Comparison of ENCODE assay signal across 7 cellular contexts in the genomic region with DNA sequence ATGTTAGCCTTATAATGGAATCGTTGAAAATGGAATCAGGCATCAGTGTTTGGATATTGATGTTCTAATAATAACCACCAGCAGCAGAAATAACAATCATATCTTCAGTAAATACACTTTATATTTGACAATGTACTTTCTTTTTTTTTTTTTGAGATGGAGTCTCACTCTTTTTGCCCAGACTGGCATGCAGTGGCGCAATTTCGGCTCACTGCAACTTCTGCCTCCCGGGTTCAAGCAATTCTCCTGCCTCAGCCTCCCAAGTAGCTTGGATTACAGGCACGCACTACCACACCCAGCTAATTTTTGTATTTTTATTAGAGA. TPM values are rescaled to one million over a fixed set of nuclear protein-coding genes. Genes with fewer than 3 reads are reported as not detected.
DNase-seq lines count a peak whose midpoint lies in the region; ATAC-seq, FAIRE-seq and TF ChIP-seq lines count a peak whose summit lies in the region.
"Not testable (repeated sequence)": the region's sequence is repeated elsewhere in the genome, so short reads cannot be mapped to it uniquely, and the experiment has no call there.

No MANE protein-coding gene starts in this region.

- H3K4me1 Mint-ChIP-seq in T-helper 2 cell treated with Interferon-gamma antibody and Interleukin-4, amounts not matched to agents 5 μg/mL and 100 μg/mL, for 36 hours (ENCODE audit: low read depth) = peaks cover 13% of the 10 kb centered on the region
- H3K4me1 Mint-ChIP-seq in activated T-helper 2 cell treated with anti-CD3 and anti-CD28 coated beads, Interferon-gamma antibody, Interleukin-2, Interleukin-4, amounts not matched to agents 10 μg/mL and 5 μg/mL and 100 μg/mL, durations not matched to agents 14 hours and 24 hours and 36 hours (ENCODE audit: low read depth) = peaks cover 23% of the 10 kb centered on the region
- peaks cover 5 to 23% of the 10 kb centered on the region in 2 donors for H3K4me1 Mint-ChIP-seq in natural killer cell
- H3K4me1 Mint-ChIP-seq in stimulated activated memory B cell treated with anti-CD40 and anti-IgM and Interleukin-4, amounts not matched to agents 10 μg/mL and 1 μg/mL and 100 μg/mL, for 72 hours = peaks cover 18% of the 10 kb centered on the region

- H3K4me3 Mint-ChIP-seq in T-helper 2 cell treated with Interferon-gamma antibody and Interleukin-4, amounts not matched to agents 5 μg/mL and 100 μg/mL, for 36 hours = peak overlapping the region; percentile 88
- H3K4me3 Mint-ChIP-seq in activated T-helper 2 cell treated with anti-CD3 and anti-CD28 coated beads, Interferon-gamma antibody, Interleukin-2, Interleukin-4, amounts not matched to agents 10 μg/mL and 5 μg/mL and 100 μg/mL, durations not matched to agents 14 hours and 24 hours and 36 hours (ENCODE audit: low read depth) = peak overlapping the region; percentile 79
- H3K4me3 Mint-ChIP-seq in natural killer cell = peak overlapping the region; percentile 93
- H3K4me3 Mint-ChIP-seq in stimulated activated memory B cell treated with anti-CD40 and anti-IgM and Interleukin-4, amounts not matched to agents 10 μg/mL and 1 μg/mL and 100 μg/mL, for 72 hours = peak overlapping the region; percentile 36

- peak; percentile 28 for FAIRE-seq in GM19239 (lab: Jason Lieb, UNC)

- WGBS in right cardiac atrium = 79% methylated on average over 5 of the region's 5 CpGs

- not testable (repeated sequence) for H3K9me3 ChIP-seq in right cardiac atrium (ENCODE audit: control insufficient read depth, low read length)

- DNase-seq in GM19239 (ENCODE audit: insufficient read length, low spot score); T-helper 2 cell treated with Interferon-gamma antibody and Interleukin-4, amounts not matched to agents 5 μg/mL and 100 μg/mL, for 36 hours (ENCODE audit: low spot score); activated T-helper 2 cell treated with anti-CD3 and anti-CD28 coated beads, Interferon-gamma antibody, Interleukin-2, Interleukin-4, amounts not matched to agents 10 μg/mL and 5 μg/mL and 100 μg/mL, durations not matched to agents 14 hours and 24 hours and 36 hours (ENCODE audit: low spot score); coronary artery (ENCODE audit: low spot score); right cardiac atrium; natural killer cell: not testable (repeated sequence)

- not testable (repeated sequence) for TF ChIP-seq CTCF in coronary artery (IDR thresholded peaks at IDR 0.05); natural killer cell (IDR thresholded peaks at IDR 0.05)

- not testable (repeated sequence) for H3K4me1 ChIP-seq in right cardiac atrium (ENCODE audit: control insufficient read depth, insufficient read depth, low read length)

- H3K27me3 Mint-ChIP-seq in T-helper 2 cell treated with Interferon-gamma antibody and Interleukin-4, amounts not matched to agents 5 μg/mL and 100 μg/mL, for 36 hours (ENCODE audit: low read depth); activated T-helper 2 cell treated with anti-CD3 and anti-CD28 coated beads, Interferon-gamma antibody, Interleukin-2, Interleukin-4, amounts not matched to agents 10 μg/mL and 5 μg/mL and 100 μg/mL, durations not matched to agents 14 hours and 24 hours and 36 hours (ENCODE audit: low read depth); natural killer cell (ENCODE audit: low read depth in 2 of 2); stimulated activated memory B cell treated with anti-CD40 and anti-IgM and Interleukin-4, amounts not matched to agents 10 μg/mL and 1 μg/mL and 100 μg/mL, for 72 hours: not testable (repeated sequence)

- intact Hi-C loops in activated T-helper 2 cell treated with anti-CD3 and anti-CD28 coated beads, Interferon-gamma antibody, Interleukin-2, Interleukin-4, amounts not matched to agents 10 μg/mL and 5 μg/mL and 100 μg/mL, durations not matched to agents 14 hours and 24 hours and 36 hours (cut with micrococcal nuclease); right cardiac atrium (cut with DNase I); natural killer cell (cut with micrococcal nuclease): not testable (repeated sequence)

- peaks cover 54% of the 10 kb centered on the region for H3K36me3 Mint-ChIP-seq in T-helper 2 cell treated with Interferon-gamma antibody and Interleukin-4, amounts not matched to agents 5 μg/mL and 100 μg/mL, for 36 hours (ENCODE audit: low read depth)
- peaks cover 55% of the 10 kb centered on the region for H3K36me3 Mint-ChIP-seq in activated T-helper 2 cell treated with anti-CD3 and anti-CD28 coated beads, Interferon-gamma antibody, Interleukin-2, Interleukin-4, amounts not matched to agents 10 μg/mL and 5 μg/mL and 100 μg/mL, durations not matched to agents 14 hours and 24 hours and 36 hours (ENCODE audit: low read depth)
- H3K36me3 Mint-ChIP-seq in natural killer cell = not testable (repeated sequence)
- peaks cover 47% of the 10 kb centered on the region for H3K36me3 Mint-ChIP-seq in stimulated activated memory B cell treated with anti-CD40 and anti-IgM and Interleukin-4, amounts not matched to agents 10 μg/mL and 1 μg/mL and 100 μg/mL, for 72 hours

- H3K4me3 ChIP-seq in coronary artery (peak overlapping the region; percentile 54), right cardiac atrium (ENCODE audit: low read length) (peak overlapping the region; percentile 41)

- H3K27ac ChIP-seq in coronary artery (peak overlapping the region; percentile 56 to 64), right cardiac atrium (ENCODE audit: low read length) (peak overlapping the region; percentile 74)

- peak overlapping the region; percentile 96 for H3K27ac Mint-ChIP-seq in T-helper 2 cell treated with Interferon-gamma antibody and Interleukin-4, amounts not matched to agents 5 μg/mL and 100 μg/mL, for 36 hours
- H3K27ac Mint-ChIP-seq in activated T-helper 2 cell treated with anti-CD3 and anti-CD28 coated beads, Interferon-gamma antibody, Interleukin-2, Interleukin-4, amounts not matched to agents 10 μg/mL and 5 μg/mL and 100 μg/mL, durations not matched to agents 14 hours and 24 hours and 36 hours = peak overlapping the region; percentile 89
- H3K27ac Mint-ChIP-seq in natural killer cell = peak overlapping the region; percentile 92
- H3K27ac Mint-ChIP-seq in stimulated activated memory B cell treated with anti-CD40 and anti-IgM and Interleukin-4, amounts not matched to agents 10 μg/mL and 1 μg/mL and 100 μg/mL, for 72 hours = peak overlapping the region; percentile 50

- not testable (repeated sequence) for ATAC-seq in right cardiac atrium; natural killer cell; stimulated activated memory B cell treated with anti-CD40 and anti-IgM and Interleukin-4, amounts not matched to agents 10 μg/mL and 1 μg/mL and 100 μg/mL, for 72 hours

- not testable (repeated sequence) for H3K27me3 ChIP-seq in right cardiac atrium (ENCODE audit: control insufficient read depth, insufficient read depth)

- not testable (repeated sequence) for H3K9me3 Mint-ChIP-seq in T-helper 2 cell treated with Interferon-gamma antibody and Interleukin-4, amounts not matched to agents 5 μg/mL and 100 μg/mL, for 36 hours; activated T-helper 2 cell treated with anti-CD3 and anti-CD28 coated beads, Interferon-gamma antibody, Interleukin-2, Interleukin-4, amounts not matched to agents 10 μg/mL and 5 μg/mL and 100 μg/mL, durations not matched to agents 14 hours and 24 hours and 36 hours; natural killer cell; stimulated activated memory B cell treated with anti-CD40 and anti-IgM and Interleukin-4, amounts not matched to agents 10 μg/mL and 1 μg/mL and 100 μg/mL, for 72 hours

RNA-seq across cellular contexts. Expression of a gene that starts 10.2 kb away (rescaled TPM):
- 51.8 and 55.6 TPM in 2 replicates for total RNA-seq in activated T-helper 2 cell treated with anti-CD3 and anti-CD28 coated beads, Interferon-gamma antibody, Interleukin-2, Interleukin-4, amounts not matched to agents 10 μg/mL and 5 μg/mL and 100 μg/mL, durations not matched to agents 14 hours and 24 hours and 36 hours
- total RNA-seq in right cardiac atrium (10 to 100 TPM; 32.5 to 46.9 (median 37.9) TPM), natural killer cell (100 to 1,000 TPM in 1 of 3 donors, 10 to 100 TPM in 2; 85.0 to 111 (median 94.7) TPM)
- polyA plus RNA-seq in right cardiac atrium = 24.3 TPM

RNA-seq across cellular contexts. Expression of a gene that starts 56.5 kb away (rescaled TPM):
- 69.8 and 76.9 TPM in 2 replicates for total RNA-seq in activated T-helper 2 cell treated with anti-CD3 and anti-CD28 coated beads, Interferon-gamma antibody, Interleukin-2, Interleukin-4, amounts not matched to agents 10 μg/mL and 5 μg/mL and 100 μg/mL, durations not matched to agents 14 hours and 24 hours and 36 hours
- 10 to 100 TPM; 18.8 to 27.6 (median 20.3) TPM for total RNA-seq in right cardiac atrium
- 63.8 TPM for polyA plus RNA-seq in right cardiac atrium
- total RNA-seq in natural killer cell = 10 to 100 TPM; 10.2 to 27.4 (median 19.4) TPM

Comparison
In these comparisons a context has a peak if more than half of its experiments do, and no peak if none do; other contexts are left out.
1. H3K4me3 Mint-ChIP-seq: peak in every context shown above with its lines; median percentile 93 in natural killer cell; 88 in T-helper 2 cell treated with Interferon-gamma antibody and Interleukin-4, amounts not matched to agents 5 μg/mL and 100 μg/mL, for 36 hours; 79 in activated T-helper 2 cell treated with anti-CD3 and anti-CD28 coated beads, Interferon-gamma antibody, Interleukin-2, Interleukin-4, amounts not matched to agents 10 μg/mL and 5 μg/mL and 100 μg/mL, durations not matched to agents 14 hours and 24 hours and 36 hours; 36 in stimulated activated memory B cell treated with anti-CD40 and anti-IgM and Interleukin-4, amounts not matched to agents 10 μg/mL and 1 μg/mL and 100 μg/mL, for 72 hours.